Comparison of ENCODE assay signal across 16 cellular contexts in the genomic region with DNA sequence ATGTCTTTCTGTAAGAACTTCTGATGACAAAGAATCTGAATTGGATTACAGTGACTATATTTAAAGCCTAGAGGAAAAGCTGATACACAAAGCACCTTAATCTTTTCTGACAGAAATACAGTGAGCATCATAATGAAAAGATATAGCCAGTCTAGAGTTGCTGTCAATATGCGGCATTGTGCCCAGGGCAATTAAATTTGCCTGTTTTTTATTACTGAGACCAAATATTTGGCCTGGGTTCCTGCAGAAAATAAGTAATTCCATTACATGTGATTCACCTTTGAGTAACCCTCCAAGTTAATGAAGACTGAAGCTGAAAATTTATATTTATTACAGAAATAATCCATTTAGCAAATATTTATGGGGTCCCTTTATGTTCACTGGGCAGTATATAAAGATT.
DNase-seq lines count a peak whose midpoint lies in the region; TF ChIP-seq lines count a peak whose summit lies in the region.
"Had no signal": no experiment of that assay in that cellular context is flagged by ENCODE, and none has a peak within 500 bp of the region (broad histone marks: within the 10 kb centered on the region; RNA-seq: fewer than 3 reads in every experiment).

No MANE protein-coding gene starts in this region.

- H3K4me3 ChIP-seq in retinal pigment epithelial cell (ENCODE audit: low read length) (no peak overlapping the region), spleen (no peak overlapping the region), breast epithelium (no peak overlapping the region)
- H3K4me3 ChIP-seq: A549 had no signal

- TF ChIP-seq POLR2A in spleen (IDR thresholded peaks at IDR 0.05) = no peak
- TF ChIP-seq POLR2A in breast epithelium (IDR thresholded peaks at IDR 0.05) = no peak

- WGBS in spleen, 5 donors = 93 to 100% (median 98%) methylated on average over 1 of the region's 1 CpG

- H3K4me1 ChIP-seq in spleen (no peaks in the 10 kb centered on the region), breast epithelium (no peaks in the 10 kb centered on the region)
- H3K4me1 ChIP-seq: A549 had no signal

- H3K27ac ChIP-seq in VCaP = peak overlapping the region; percentile 25
- no peak overlapping the region for H3K27ac ChIP-seq in spleen
- H3K27ac ChIP-seq in breast epithelium = no peak overlapping the region
- H3K27ac ChIP-seq: A549, HL-60 had no signal

- intact Hi-C loops in spleen (cut with DNase I; ENCODE audit: low total_unique reads) (no loop called here), breast epithelium (cut with DNase I; ENCODE audit: low total_unique reads) (loop anchor here (10.0 kb wide), 1 partner anchor 643 kb away; no protein-coding TSS in a partner anchor)

- H3K9me3 ChIP-seq in spleen (peaks cover 0 to 4% (median 0%) of the 10 kb centered on the region in 8 donors), breast epithelium (no peaks in the 10 kb centered on the region)
- H3K9me3 ChIP-seq: A549 had no signal

- peak; percentile 55 for DNase-seq in EH (ENCODE audit: low read depth)
- peak; percentile 82 for DNase-seq in NCI-H82 (lab: John Stamatoyannopoulos, UW)
- peak; percentile 58 for DNase-seq in retinal pigment epithelial cell (ENCODE audit: low read depth)
- no peak for DNase-seq in activated CD4-positive, alpha-beta T cell treated with anti-CD3 and anti-CD28 coated beads for 1 hour
- DNase-seq in spleen = no peak
- DNase-seq in breast epithelium (ENCODE audit: low spot score in 2 of 2) = no peak
- DNase-seq: C1 segment of cervical spinal cord; Calu3; CD4-positive, alpha-beta T cell; DMS 273 treated with DMSO at 0.1 percent for 48 hours; GDM1; GOT3; H9 had no signal

- H3K27me3 ChIP-seq in spleen (replicated peaks in 1 of 7) = peaks cover 0 to 31% (median 0%) of the 10 kb centered on the region in 7 donors
- no peaks in the 10 kb centered on the region for H3K27me3 ChIP-seq in breast epithelium

- no peak for TF ChIP-seq CTCF in VCaP (conservative IDR thresholded peaks at IDR 0.05)
- TF ChIP-seq CTCF in retinal pigment epithelial cell (conservative IDR thresholded peaks at IDR 0.05; ENCODE audit: low read depth, low read length) = no peak
- no peak for TF ChIP-seq CTCF in spleen (IDR thresholded peaks at IDR 0.05 in 8 of 11, conservative IDR thresholded peaks at IDR 0.05 in 3 of 11)
- no peak for TF ChIP-seq CTCF in breast epithelium (IDR thresholded peaks at IDR 0.05)

- no peaks in the 10 kb centered on the region for H3K36me3 ChIP-seq in spleen
- no peaks in the 10 kb centered on the region for H3K36me3 ChIP-seq in breast epithelium

Comparison
In these comparisons a context has a peak if more than half of its experiments do, and no peak if none do; other contexts are left out.
1. DNase-seq: peak in EH (single experiment), NCI-H82 (single experiment) and retinal pigment epithelial cell (single experiment); none in activated CD4-positive, alpha-beta T cell treated with anti-CD3 and anti-CD28 coated beads for 1 hour (single experiment), spleen (single experiment) and breast epithelium (0 of 2).